ENCODE assay signal across 22 cellular contexts in genomic region chrX:639151-639550, GRCh38. TPM values are rescaled to one million over a fixed set of nuclear protein-coding genes. Genes with fewer than 3 reads are reported as not detected.
A peak's percentile ranks its signal among the peaks of the same experiment; 100 is the strongest.
DNase-seq lines count a peak whose midpoint lies in the region; ATAC-seq and TF ChIP-seq lines count a peak whose summit lies in the region.
"Had no signal": no experiment of that assay in that cellular context is flagged by ENCODE, and none has a peak within 500 bp of the region (broad histone marks: within the 10 kb centered on the region; RNA-seq: fewer than 3 reads in every experiment).

No MANE protein-coding gene starts in this region.

- H3K4me3 Mint-ChIP-seq in H9 (peak overlapping the region in 1 of 2 experiments; percentile 36; a peak in 3 of 5 replicates), WTC11 (peak overlapping the region; percentile 49), osteocyte (ENCODE audit: unreplicated experiment) (no peak overlapping the region)
- H3K4me3 Mint-ChIP-seq: CD4-positive, CD25-positive, alpha-beta regulatory T cell; CD8-positive, alpha-beta memory T cell had no signal

- H2BK15ac ChIP-seq in H9 (ENCODE audit: low read depth, low read length): no peak overlapping the region

- H3K27ac Mint-ChIP-seq in H9 (no peak overlapping the region), WTC11 (no peak overlapping the region), osteocyte (ENCODE audit: unreplicated experiment) (no peak overlapping the region)
- H3K27ac Mint-ChIP-seq: CD4-positive, CD25-positive, alpha-beta regulatory T cell; CD8-positive, alpha-beta memory T cell had no signal

- H4K20me1 ChIP-seq in H9 (ENCODE audit: control insufficient read depth, insufficient read depth, insufficient read length): no peaks in the 10 kb centered on the region

- no peaks in the 10 kb centered on the region for H3K9me3 ChIP-seq in H9 (ENCODE audit: control insufficient read depth, low read depth, low read length)
- H3K9me3 ChIP-seq in suprapubic skin: no peaks in the 10 kb centered on the region
- H3K9me3 ChIP-seq: BE2C had no signal

- H2AK5ac ChIP-seq in H9 (ENCODE audit: insufficient read length, low read length): no peak overlapping the region

- H3K79me2 ChIP-seq in H9 (ENCODE audit: insufficient read depth, low read length): no peaks in the 10 kb centered on the region

- CTCF ChIA-PET in WTC11 (lab: Charles Lee): no interaction called here

- H3K9ac ChIP-seq in H9 (ENCODE audit: extremely low read depth, insufficient read length, low read length): no peak overlapping the region

- H2BK12ac ChIP-seq in H9 (ENCODE audit: insufficient read length, low read depth, low read length): no peak overlapping the region

- H3K4me1 Mint-ChIP-seq in H9 (peaks cover 36 to 61% of the 10 kb centered on the region in 2 experiments), WTC11 (peaks cover 42% of the 10 kb centered on the region), osteocyte (ENCODE audit: unreplicated experiment) (peaks cover 7% of the 10 kb centered on the region)

- no peak overlapping the region for H4K8ac ChIP-seq in H9 (replicated peaks; ENCODE audit: insufficient read length, low read depth, low read length)

- peaks cover 7 to 20% of the 10 kb centered on the region in 2 experiments; a peak in 4 of 5 replicates for H3K9me3 Mint-ChIP-seq in H9
- no peaks in the 10 kb centered on the region for H3K9me3 Mint-ChIP-seq in WTC11
- no peaks in the 10 kb centered on the region for H3K9me3 Mint-ChIP-seq in osteocyte (ENCODE audit: unreplicated experiment)
- H3K9me3 Mint-ChIP-seq: CD8-positive, alpha-beta memory T cell had no signal

- peaks cover 7% of the 10 kb centered on the region; the same call in 1 of the 2 replicates for H3K4me1 ChIP-seq in H9 (ENCODE audit: insufficient read depth, low read length)
- no peaks in the 10 kb centered on the region for H3K4me1 ChIP-seq in suprapubic skin
- H3K4me1 ChIP-seq: BE2C had no signal

- no peak overlapping the region for H3K4ac ChIP-seq in H9 (ENCODE audit: low read depth, low read length)

- TF ChIP-seq POLR2A in suprapubic skin (IDR thresholded peaks at IDR 0.05): no peak

- H3K27ac ChIP-seq in H9 (ENCODE audit: insufficient read length, low read depth, low read length) (no peak overlapping the region), suprapubic skin (no peak overlapping the region)

- POLR2A ChIA-PET in WTC11 (lab: Charles Lee): no interaction called here

- H3K14ac ChIP-seq in H9 (ENCODE audit: insufficient read depth, low read length): no peak overlapping the region

- no peak overlapping the region for H2BK120ac ChIP-seq in H9 (ENCODE audit: low read depth, low read length, poor library complexity, severe bottlenecking)

- H3K79me1 ChIP-seq in H9 (ENCODE audit: insufficient read depth, low read depth, low read length, poor library complexity, severe bottlenecking): no peaks in the 10 kb centered on the region

- H2AFZ ChIP-seq in H9 (ENCODE audit: low read length): no peak overlapping the region

- H4K5ac ChIP-seq in H9 (ENCODE audit: insufficient read length, low read depth, low read length): no peak overlapping the region

- H3T11ph ChIP-seq in H9 (ENCODE audit: low read length): no peak overlapping the region

- no peak overlapping the region for H3K56ac ChIP-seq in H9 (ENCODE audit: insufficient read length, low read depth, low read length)

- no peak for TF ChIP-seq EP300 in suprapubic skin (IDR thresholded peaks at IDR 0.05)

- no peak overlapping the region for H4K91ac ChIP-seq in H9 (ENCODE audit: insufficient read length, low read depth, low read length)

- no peak for DNase-seq in H9
- no peak for DNase-seq in WTC11 (ENCODE audit: low spot score)
- DNase-seq in mucosa of gallbladder (ENCODE audit: low spot score): peak; percentile 8
- peak; percentile 57 for DNase-seq in osteocyte (ENCODE audit: extremely low spot score, unreplicated experiment)
- DNase-seq in NCI-H345 (lab: John Stamatoyannopoulos, UW): no peak
- no peak for DNase-seq in RPMI8226
- no peak for DNase-seq in suprapubic skin (ENCODE audit: low spot score in 2 of 2)
- no peak for DNase-seq in NCI-H2107 treated with DMSO at 0.1 percent for 48 hours (lab: John Stamatoyannopoulos, UW; ENCODE audit: unreplicated experiment)
- DNase-seq: ACHN; BE2C; C1 segment of cervical spinal cord; CD4-positive, CD25-positive, alpha-beta regulatory T cell; CD8-positive, alpha-beta memory T cell; COR-L47; DMS 273 treated with DMSO at 0.1 percent for 48 hours; DMS53; DND-41; EL had no signal

- WGBS in H9 (ENCODE audit: extremely low coverage, insufficient read length, low lambda C conversion rate): no CpG with 5 or more reads among the region's 9 CpGs
- 5% methylated on average over 7 of the region's 9 CpGs for WGBS in suprapubic skin

- no peak for TF ChIP-seq CTCF in H9 (conservative IDR thresholded peaks at IDR 0.05)
- TF ChIP-seq CTCF in WTC11 (IDR thresholded peaks at IDR 0.05): no peak
- no peak for TF ChIP-seq CTCF in osteocyte (IDR thresholded peaks at IDR 0.05)
- no peak for TF ChIP-seq CTCF in suprapubic skin (IDR thresholded peaks at IDR 0.05)

- no peak overlapping the region for H3K4me3 ChIP-seq in suprapubic skin
- H3K4me3 ChIP-seq: GM12878 had no signal

- no peak for ATAC-seq in WTC11
- ATAC-seq: GM12878, HCT116 had no signal

- H3K23ac ChIP-seq in H9 (ENCODE audit: insufficient read length, low read depth, low read length): no peak overlapping the region

- H3K27me3 Mint-ChIP-seq in H9 (ENCODE audit: low read depth) (peaks cover 93% of the 10 kb centered on the region), WTC11 (ENCODE audit: low read depth) (peaks cover 93% of the 10 kb centered on the region), osteocyte (ENCODE audit: unreplicated experiment) (peaks cover 42% of the 10 kb centered on the region)

- peaks cover 91% of the 10 kb centered on the region for H3K27me3 ChIP-seq in H9 (ENCODE audit: insufficient read depth, low read length)
- H3K27me3 ChIP-seq in suprapubic skin: peaks cover 90% of the 10 kb centered on the region
- H3K27me3 ChIP-seq: BE2C had no signal

- no peak overlapping the region for H3K18ac ChIP-seq in H9 (ENCODE audit: insufficient read length, low read depth, low read length)

- peaks cover 8% of the 10 kb centered on the region for H3K23me2 ChIP-seq in H9 (ENCODE audit: insufficient read length, low read depth, low read length, poor library complexity, severe bottlenecking)

- peak overlapping the region; percentile 55 for H3K4me2 ChIP-seq in H9 (ENCODE audit: insufficient read depth, insufficient read length, low read length)

- H2BK20ac ChIP-seq in H9 (ENCODE audit: low read depth, low read length, poor library complexity, severe bottlenecking): no peak overlapping the region

- no peaks in the 10 kb centered on the region for H3K36me3 ChIP-seq in suprapubic skin
- H3K36me3 ChIP-seq: BE2C had no signal

- H3K36me3 Mint-ChIP-seq in H9 (ENCODE audit: insufficient read depth in 1 of 3, low read depth in 3 of 3) (peaks cover 0 to 5% (median 0%) of the 10 kb centered on the region in 3 experiments; a peak in 2 of 7 replicates), WTC11 (0 out of 2 replicates have a peak, but pooled peaks cover 3% of the 10 kb centered on the region), osteocyte (ENCODE audit: unreplicated experiment) (no peaks in the 10 kb centered on the region)
- H3K36me3 Mint-ChIP-seq: CD4-positive, CD25-positive, alpha-beta regulatory T cell; CD8-positive, alpha-beta memory T cell had no signal

- no peak overlapping the region for H2BK5ac ChIP-seq in H9 (ENCODE audit: insufficient read length, low read length)

TF ChIP-seq in WTC11, 78 proteins besides CTCF, POLR2A, EP300 and RAD21:
- TF ChIP-seq AFF4 (CRISPR knock-in tag; IDR thresholded peaks at IDR 0.05; ENCODE audit: borderline replicate concordance) (no peak), ZNF512 (CRISPR knock-in tag; IDR thresholded peaks at IDR 0.05; ENCODE audit: borderline replicate concordance) (0 out of 2 replicates have a peak, but pooled peaks have one; percentile 5)

RNA-seq across cellular contexts. Expression of gene SHOX, which starts 8.6 kb away (rescaled TPM):
- total RNA-seq in H9 (2021) (0.18 and 0.24 TPM in 2 replicates), WTC11 (2021) (0.09 to 0.14 TPM in 2 of 3 replicates, not detected in the other), mucosa of gallbladder (not detected), osteocyte (0.21 TPM in 1 of 2 replicates, not detected in the other), suprapubic skin (under 1 TPM in 3 of 4 donors, not detected in 1; 0.16 to 0.32 (median 0.23) TPM)
- total RNA-seq: CD4-positive, CD25-positive, alpha-beta regulatory T cell; CD8-positive, alpha-beta memory T cell; G401; GM12878; HT-29 had no signal

Comparison
In these comparisons a context has a peak if more than half of its experiments do, and no peak if none do; other contexts are left out.
1. DNase-seq: peak in mucosa of gallbladder (single experiment) and osteocyte (single experiment); none in H9 (single experiment), WTC11 (single experiment), NCI-H345 (single experiment), RPMI8226 (single experiment), suprapubic skin (0 of 2) and NCI-H2107 treated with DMSO at 0.1 percent for 48 hours (single experiment).